In genomic region chr18:50866765-50867164, GRCh38 we compare ENCODE assay signal across 11 cellular contexts. TPM values are rescaled to one million over a fixed set of nuclear protein-coding genes. Genes with fewer than 3 reads are reported as not detected.
DNase-seq lines count a peak whose midpoint lies in the region; ATAC-seq and TF ChIP-seq lines count a peak whose summit lies in the region.
"Had no signal": no experiment of that assay in that cellular context is flagged by ENCODE, and none has a peak within 500 bp of the region (broad histone marks: within the 10 kb centered on the region; RNA-seq: fewer than 3 reads in every experiment).

No MANE protein-coding gene starts in this region.

- TF ChIP-seq CTCF in OCI-LY1 (IDR thresholded peaks at IDR 0.05; ENCODE audit: low read length): peak; percentile 57
- TF ChIP-seq CTCF in esophagus muscularis mucosa (IDR thresholded peaks at IDR 0.05): peak; percentile 8 to 21 (median 12)

- no peaks in the 10 kb centered on the region for H3K9me2 ChIP-seq in OCI-LY1 (ENCODE audit: low read depth, low read length)

- no peaks in the 10 kb centered on the region for H4K20me1 ChIP-seq in OCI-LY1 (ENCODE audit: insufficient read depth, low read length)

- H3K27me3 ChIP-seq in OCI-LY1 (ENCODE audit: insufficient read depth, low read length): no peaks in the 10 kb centered on the region
- no peaks in the 10 kb centered on the region for H3K27me3 ChIP-seq in esophagus muscularis mucosa

- no peak for TF ChIP-seq EP300 in esophagus muscularis mucosa (IDR thresholded peaks at IDR 0.05)

- intact Hi-C loops in esophagus muscularis mucosa (cut with DNase I): no loop called here
- intact Hi-C loops in sciatic nerve (cut with DNase I): no loop called here

- TF ChIP-seq POLR2A in esophagus muscularis mucosa (IDR thresholded peaks at IDR 0.05; ENCODE audit: low read depth): no peak

- DNase-seq in DMS 273 (lab: John Stamatoyannopoulos, UW; ENCODE audit: unreplicated experiment) (peak; percentile 11), DMS 273 treated with DMSO at 0.1 percent for 48 hours (lab: John Stamatoyannopoulos, UW) (no peak), esophagus muscularis mucosa (ENCODE audit: extremely low spot score) (no peak), sciatic nerve (ENCODE audit: low spot score) (no peak)
- DNase-seq: glutamatergic neuron had no signal

- no peaks in the 10 kb centered on the region for H3F3A ChIP-seq in OCI-LY1 (ENCODE audit: insufficient read depth, low read length)

- H3K9me3 ChIP-seq in OCI-LY1 (ENCODE audit: low read length) (no peaks in the 10 kb centered on the region), esophagus muscularis mucosa (no peaks in the 10 kb centered on the region)

- ATAC-seq in sciatic nerve (peak; percentile 62), HG02610 (IDR thresholded peaks at IDR 0.05; ENCODE audit: unreplicated experiment) (no peak), HG03175 (IDR thresholded peaks at IDR 0.05; ENCODE audit: unreplicated experiment) (no peak), GM21360 (IDR thresholded peaks at IDR 0.05; ENCODE audit: unreplicated experiment) (no peak)
- ATAC-seq: Panc1 had no signal

- H3K79me2 ChIP-seq in OCI-LY1 (ENCODE audit: insufficient read depth, low read length): no peaks in the 10 kb centered on the region

- H3K27ac ChIP-seq in OCI-LY1 (ENCODE audit: low read depth, low read length, poor library complexity, severe bottlenecking) (no peak overlapping the region), esophagus muscularis mucosa (replicated peaks in 1 of 4) (no peak overlapping the region)
- H3K27ac ChIP-seq: 22Rv1 had no signal

- H3K9ac ChIP-seq in OCI-LY1 (ENCODE audit: low read length): no peak overlapping the region

- no peak overlapping the region for H3K4me2 ChIP-seq in OCI-LY1 (ENCODE audit: low read length)

- H3K36me3 ChIP-seq in OCI-LY1 (ENCODE audit: insufficient read depth, low read length) (no peaks in the 10 kb centered on the region), esophagus muscularis mucosa (no peaks in the 10 kb centered on the region)

- H3K4me3 ChIP-seq in OCI-LY1 (ENCODE audit: low read depth, low read length, poor library complexity, severe bottlenecking) (no peak overlapping the region), esophagus muscularis mucosa (no peak overlapping the region)

- no peak overlapping the region for H2AFZ ChIP-seq in OCI-LY1 (ENCODE audit: low read length)

- peaks cover 14% of the 10 kb centered on the region for H3K4me1 ChIP-seq in OCI-LY1 (ENCODE audit: insufficient read depth, low read length, severe bottlenecking)
- peaks cover 4 to 22% (median 15%) of the 10 kb centered on the region in 4 donors for H3K4me1 ChIP-seq in esophagus muscularis mucosa

RNA-seq across cellular contexts. Expression of gene ME2, which starts 12.2 kb away (rescaled TPM):
- 10 to 100 TPM; 46.1 to 62.8 (median 55.0) TPM for total RNA-seq in esophagus muscularis mucosa
- 37.1 TPM for total RNA-seq in sciatic nerve

RNA-seq across cellular contexts. Expression of gene MRO, which starts 46.9 kb away (rescaled TPM):
- 1 to 10 TPM in 1 of 4 donors, under 1 TPM in 3; 0.52 to 1.4 (median 0.83) TPM for total RNA-seq in esophagus muscularis mucosa
- 2.0 TPM for total RNA-seq in sciatic nerve
